7 cellular contexts compared by ENCODE assay signal in genomic region chr14:55129428-55130193, GRCh38. TPM values are rescaled to one million over a fixed set of nuclear protein-coding genes. Genes with fewer than 3 reads are reported as not detected.
DNase-seq lines count a peak whose midpoint lies in the region; ATAC-seq and TF ChIP-seq lines count a peak whose summit lies in the region.

No MANE protein-coding gene starts in this region.

- H3K4me3 ChIP-seq in foreskin fibroblast (ENCODE audit: low read depth in 1 of 2, low read length in 2 of 2) (peak overlapping the region; percentile 70), neutrophil (ENCODE audit: low read depth in 1 of 2, low read length in 1 of 2) (peak overlapping the region; percentile 72 to 76)

- DNase-seq in NOMO-1 treated with DMSO at 0.1 percent for 48 hours (lab: John Stamatoyannopoulos, UW; ENCODE audit: unreplicated experiment) (peak; percentile 19), foreskin fibroblast (peak; percentile 42 to 79), ureter (ENCODE audit: low spot score) (peak; percentile 73)
- DNase-seq in activated T-helper 9 cell treated with anti-CD3 and anti-CD28 coated beads, Interleukin-2, amount 50 U/mL, for 16 hours (ENCODE audit: low read depth), result peak; percentile 53

- peak; percentile 66 for ATAC-seq in GM18511 (IDR thresholded peaks at IDR 0.05; ENCODE audit: unreplicated experiment)
- peak; percentile 61 for ATAC-seq in HG02610 (IDR thresholded peaks at IDR 0.05; ENCODE audit: unreplicated experiment)

- H3K9me3 ChIP-seq in neutrophil, result no peaks in the 10 kb centered on the region

- no peak for TF ChIP-seq CTCF in foreskin fibroblast (IDR thresholded peaks at IDR 0.05; ENCODE audit: low read depth, low read length)
- TF ChIP-seq CTCF in neutrophil (IDR thresholded peaks at IDR 0.05), result no peak

- H3K4me1 ChIP-seq in neutrophil (ENCODE audit: control insufficient read depth in 1 of 2, insufficient read depth in 1 of 2, low read depth in 1 of 2, low read length in 1 of 2), result peaks cover 69 to 82% of the 10 kb centered on the region in 2 experiments

- H3K36me3 ChIP-seq in neutrophil, result no peaks in the 10 kb centered on the region

- no peaks in the 10 kb centered on the region for H3K27me3 ChIP-seq in neutrophil

- peak overlapping the region; percentile 81 for H3K27ac ChIP-seq in neutrophil

RNA-seq across cellular contexts. Expression of gene LGALS3, which starts 0.6 kb away (rescaled TPM):
- total RNA-seq in ureter, result 193 TPM

Comparison
In these comparisons a context has a peak if more than half of its experiments do, and no peak if none do; other contexts are left out.
1. Peak in every context shown above with its lines: DNase-seq, ATAC-seq, H3K4me3 ChIP-seq and H3K27ac ChIP-seq.
2. DNase-seq: peak in every context shown above with its lines; median percentile 73 in ureter; 60 in foreskin fibroblast; 53 in activated T-helper 9 cell treated with anti-CD3 and anti-CD28 coated beads, Interleukin-2, amount 50 U/mL, for 16 hours; 19 in NOMO-1 treated with DMSO at 0.1 percent for 48 hours.